Comparison of ENCODE assay signal across 17 cellular contexts in genomic region chr20:34332262-34332920, GRCh38. TPM values are rescaled to one million over a fixed set of nuclear protein-coding genes. Genes with fewer than 3 reads are reported as not detected.
A peak's percentile ranks its signal among the peaks of the same experiment; 100 is the strongest.
DNase-seq lines count a peak whose midpoint lies in the region; TF ChIP-seq lines count a peak whose summit lies in the region.
"Had no signal": no experiment of that assay in that cellular context is flagged by ENCODE, and none has a peak within 500 bp of the region (broad histone marks: within the 10 kb centered on the region; RNA-seq: fewer than 3 reads in every experiment).

No MANE protein-coding gene starts in this region.

- intact Hi-C loops in stomach (cut with DNase I; ENCODE audit: low total_unique reads), result no loop called here

- peaks cover 3% of the 10 kb centered on the region for H3K4me1 Mint-ChIP-seq in progenitor cell of endocrine pancreas (ENCODE audit: low read depth)

- no peak for TF ChIP-seq POLR2A in stomach (IDR thresholded peaks at IDR 0.05)

- no peaks in the 10 kb centered on the region for H3K4me1 ChIP-seq in iPS-15b (ENCODE audit: control insufficient read depth, insufficient read depth, low read length)
- peaks cover 0 to 5% (median 0%) of the 10 kb centered on the region in 4 donors for H3K4me1 ChIP-seq in stomach
- H3K4me1 ChIP-seq: BE2C had no signal

- no peaks in the 10 kb centered on the region for H3K27me3 Mint-ChIP-seq in progenitor cell of endocrine pancreas
- H3K27me3 Mint-ChIP-seq: CD4-positive, alpha-beta T cell had no signal

- H3K27ac ChIP-seq in angular gyrus (ENCODE audit: low read depth, low read length) (peak overlapping the region; percentile 91), substantia nigra (ENCODE audit: low read depth, low read length, poor library complexity, severe bottlenecking) (peak overlapping the region; percentile 86), stomach (no peak overlapping the region)
- H3K27ac ChIP-seq: Peyer's patch had no signal

- no peak for TF ChIP-seq EP300 in stomach (IDR thresholded peaks at IDR 0.05)

- WGBS in stomach, 5 donors, result 92 to 97% (median 93%) methylated on average over 18 to 19 of the region's 19 CpGs

- H3K9me3 ChIP-seq in iPS-15b (ENCODE audit: control insufficient read depth, insufficient read depth, low read length), result no peaks in the 10 kb centered on the region
- H3K9me3 ChIP-seq in stomach, result no peaks in the 10 kb centered on the region
- H3K9me3 ChIP-seq: BE2C, Peyer's patch had no signal

- H3K4me3 Mint-ChIP-seq in progenitor cell of endocrine pancreas (ENCODE audit: low read depth), result no peak overlapping the region
- H3K4me3 Mint-ChIP-seq: CD4-positive, alpha-beta T cell; HFFc6 had no signal

- DNase-seq in H7 (peak; percentile 47), substantia nigra (lab: John Stamatoyannopoulos, UW) (no peak), stomach (no peak), progenitor cell of endocrine pancreas (ENCODE audit: low spot score, unreplicated experiment) (no peak), D341Med (ENCODE audit: low spot score) (no peak)
- DNase-seq: BE2C; CD4-positive, alpha-beta T cell; GOT3; HFFc6; Karpas-422; NCI-H1436; NCI-H2029; NCI-H446 treated with DMSO at 0.1 percent for 48 hours; Peyer's patch had no signal

- H3K36me3 Mint-ChIP-seq in progenitor cell of endocrine pancreas (ENCODE audit: insufficient read depth), result no peaks in the 10 kb centered on the region

- H3K9ac ChIP-seq in iPS-15b (ENCODE audit: low read depth, low read length), result no peak overlapping the region

- H3K27ac Mint-ChIP-seq in progenitor cell of endocrine pancreas, result no peak overlapping the region
- H3K27ac Mint-ChIP-seq: CD4-positive, alpha-beta T cell; HFFc6 had no signal

- H3K36me3 ChIP-seq in H7 (replicated peaks; ENCODE audit: control insufficient read depth, insufficient read depth, low read length) (no peaks in the 10 kb centered on the region), iPS-15b (ENCODE audit: control insufficient read depth, insufficient read depth, low read length) (no peaks in the 10 kb centered on the region), stomach (no peaks in the 10 kb centered on the region)
- H3K36me3 ChIP-seq: BE2C, Peyer's patch had no signal

- H3K4me3 ChIP-seq in H7 (ENCODE audit: insufficient read depth, low read depth, low read length), result peak overlapping the region; percentile 30; the same call in 1 of the 2 replicates
- peak overlapping the region; percentile 8 for H3K4me3 ChIP-seq in iPS-15b (ENCODE audit: low read depth, low read length)
- H3K4me3 ChIP-seq in stomach, result no peak overlapping the region
- H3K4me3 ChIP-seq: GM12878, Peyer's patch had no signal

- H3K27me3 ChIP-seq in H7 (ENCODE audit: control insufficient read depth, insufficient read depth, low read length), result no peaks in the 10 kb centered on the region
- no peaks in the 10 kb centered on the region for H3K27me3 ChIP-seq in iPS-15b (ENCODE audit: control insufficient read depth, insufficient read depth, low read length)
- H3K27me3 ChIP-seq in stomach, result no peaks in the 10 kb centered on the region
- H3K27me3 ChIP-seq: BE2C, Peyer's patch had no signal

- TF ChIP-seq CTCF in stomach (IDR thresholded peaks at IDR 0.05) (no peak), progenitor cell of endocrine pancreas (IDR thresholded peaks at IDR 0.05; ENCODE audit: unreplicated experiment) (no peak)

- no peaks in the 10 kb centered on the region for H3K9me3 Mint-ChIP-seq in progenitor cell of endocrine pancreas (ENCODE audit: low read depth)
- H3K9me3 Mint-ChIP-seq: CD4-positive, alpha-beta T cell; HFFc6 had no signal

RNA-seq across cellular contexts. Expression of gene AHCY, which starts 29.2 kb away (rescaled TPM):
- total RNA-seq in H7 (2014; rRNA removed; shearing (Covaris generic)), result 331 and 361 TPM in 2 replicates
- total RNA-seq in stomach (100 to 1,000 TPM in 2 of 5 donors, 10 to 100 TPM in 3; 32.7 to 126 (median 88.8) TPM), progenitor cell of endocrine pancreas (328 and 329 TPM in 2 replicates)
- 10 to 100 TPM; 90.0 to 96.7 (median 91.7) TPM for polyA plus RNA-seq in stomach

RNA-seq across cellular contexts. Expression of gene ITCH, which starts 30.7 kb away (rescaled TPM):
- total RNA-seq in H7 (2014; rRNA removed; shearing (Covaris generic)), result 27.5 and 43.5 TPM in 2 replicates
- total RNA-seq in stomach (100 to 1,000 TPM in 1 of 5 donors, 10 to 100 TPM in 4; 25.8 to 138 (median 56.2) TPM), progenitor cell of endocrine pancreas (83.9 and 85.5 TPM in 2 replicates)
- 10 to 100 TPM in 2 of 3 donors, 1 to 10 TPM in 1; 7.2 to 17.0 (median 10.8) TPM for polyA plus RNA-seq in stomach

Comparison
In these comparisons a context has a peak if more than half of its experiments do, and no peak if none do; other contexts are left out.
1. H3K4me3 ChIP-seq: peak in H7 (single experiment) and iPS-15b (single experiment); none in stomach (0 of 4).
2. H3K27ac ChIP-seq: peak in angular gyrus (single experiment) and substantia nigra (single experiment); none in stomach (0 of 5).